1 cellular context compared by ENCODE assay signal in the genomic region with DNA sequence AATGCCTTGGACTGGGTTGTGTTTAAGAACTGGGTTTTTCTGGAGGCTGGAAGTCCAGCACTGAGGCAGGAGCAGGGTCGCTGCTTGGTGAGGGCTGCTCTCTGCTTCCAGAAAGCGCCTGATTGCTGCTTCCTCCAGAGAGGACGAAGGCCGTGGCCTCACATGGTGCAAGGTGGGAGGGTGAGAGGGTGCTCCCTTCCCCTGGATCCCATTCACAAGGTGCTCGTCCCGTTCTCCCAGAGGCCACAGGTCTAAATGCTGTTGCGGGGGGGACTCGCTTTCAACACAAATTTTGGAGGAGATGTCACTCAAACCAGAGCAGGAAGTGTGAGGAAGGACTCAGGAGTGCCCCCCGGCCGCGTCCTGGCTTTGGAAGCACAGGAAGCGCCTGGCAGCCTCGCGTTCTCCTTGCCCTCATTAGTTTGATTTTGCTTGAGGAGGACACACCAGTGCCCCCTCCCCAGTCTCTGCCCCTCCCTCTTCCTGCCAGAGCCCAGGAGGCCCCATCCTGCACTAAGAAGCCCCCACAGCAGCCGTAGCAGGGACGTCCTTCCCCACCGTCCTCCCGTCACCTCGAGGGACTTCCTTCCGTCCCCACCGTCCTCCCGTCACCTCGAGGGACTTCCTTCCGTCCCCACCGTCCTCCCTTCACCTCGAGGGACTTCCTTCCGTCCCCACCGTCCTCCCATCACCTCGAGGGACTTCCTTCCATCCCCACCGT.
A peak's percentile ranks its signal among the peaks of the same experiment; 100 is the strongest.
TF ChIP-seq lines count a peak whose summit lies in the region.

No MANE protein-coding gene starts in this region.

TF ChIP-seq in WTC11, 78 proteins besides CTCF, POLR2A, EP300 and RAD21:
- TF ChIP-seq ZNF232 (CRISPR knock-in tag; IDR thresholded peaks at IDR 0.05) = no peak
- TF ChIP-seq, protein P1, sequence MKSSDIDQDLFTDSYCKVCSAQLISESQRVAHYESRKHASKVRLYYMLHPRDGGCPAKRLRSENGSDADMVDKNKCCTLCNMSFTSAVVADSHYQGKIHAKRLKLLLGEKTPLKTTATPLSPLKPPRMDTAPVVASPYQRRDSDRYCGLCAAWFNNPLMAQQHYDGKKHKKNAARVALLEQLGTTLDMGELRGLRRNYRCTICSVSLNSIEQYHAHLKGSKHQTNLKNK (CRISPR knock-in tag; IDR thresholded peaks at IDR 0.05) = no peak
- TF ChIP-seq ZNF263 (CRISPR knock-in tag; IDR thresholded peaks at IDR 0.05; ENCODE audit: low read depth) = 0 out of 2 replicates have a peak, but pooled peaks have one; percentile 19
